ENCODE assay signal across 8 cellular contexts in genomic region chr11:66843776-66844495, GRCh38. TPM values are rescaled to one million over a fixed set of nuclear protein-coding genes. Genes with fewer than 3 reads are reported as not detected.
DNase-seq lines count a peak whose midpoint lies in the region; ATAC-seq and TF ChIP-seq lines count a peak whose summit lies in the region.

No MANE protein-coding gene starts in this region.

- no peak for TF ChIP-seq POLR2A in lower leg skin (IDR thresholded peaks at IDR 0.05)

- peak overlapping the region; percentile 97 for H3K27ac Mint-ChIP-seq in activated naive CD4-positive, alpha-beta T cell treated with anti-CD3 and anti-CD28 coated beads, Interleukin-2, amount 50 U/mL, for 24 hours
- peak overlapping the region; percentile 92 for H3K27ac Mint-ChIP-seq in type B pancreatic cell

- H3K9me3 Mint-ChIP-seq in activated naive CD4-positive, alpha-beta T cell treated with anti-CD3 and anti-CD28 coated beads, Interleukin-2, amount 50 U/mL, for 24 hours: no peaks in the 10 kb centered on the region
- H3K9me3 Mint-ChIP-seq in type B pancreatic cell: no peaks in the 10 kb centered on the region

- DNase-seq in activated naive CD4-positive, alpha-beta T cell (lab: John Stamatoyannopoulos, UW): no peak
- DNase-seq in lower leg skin (ENCODE audit: low spot score in 2 of 2): peak in 1 of 2 donors; percentile 88
- no peak for DNase-seq in type B pancreatic cell (ENCODE audit: extremely low spot score, unreplicated experiment)
- no peak for DNase-seq in CD1c-positive myeloid dendritic cell (ENCODE audit: extremely low spot score)

- H3K4me3 Mint-ChIP-seq in activated naive CD4-positive, alpha-beta T cell treated with anti-CD3 and anti-CD28 coated beads, Interleukin-2, amount 50 U/mL, for 24 hours: peak overlapping the region; percentile 98
- H3K4me3 Mint-ChIP-seq in type B pancreatic cell: peak overlapping the region; percentile 94

- TF ChIP-seq CTCF in lower leg skin (IDR thresholded peaks at IDR 0.05) (no peak), type B pancreatic cell (conservative IDR thresholded peaks at IDR 0.05) (no peak)

- H3K4me1 Mint-ChIP-seq in activated naive CD4-positive, alpha-beta T cell treated with anti-CD3 and anti-CD28 coated beads, Interleukin-2, amount 50 U/mL, for 24 hours: peaks cover 50% of the 10 kb centered on the region
- peaks cover 21% of the 10 kb centered on the region for H3K4me1 Mint-ChIP-seq in type B pancreatic cell (ENCODE audit: unreplicated experiment)

- no peaks in the 10 kb centered on the region for H3K27me3 Mint-ChIP-seq in activated naive CD4-positive, alpha-beta T cell treated with anti-CD3 and anti-CD28 coated beads, Interleukin-2, amount 50 U/mL, for 24 hours
- no peaks in the 10 kb centered on the region for H3K27me3 Mint-ChIP-seq in type B pancreatic cell

- H3K4me3 ChIP-seq in lower leg skin (ENCODE audit: low read depth, poor library complexity, severe bottlenecking): peak overlapping the region; percentile 92

- 16 to 20% methylated on average over 14 of the region's 16 CpGs for WGBS in lower leg skin, 2 donors

- H3K27ac ChIP-seq in angular gyrus (ENCODE audit: low read depth, low read length): peak overlapping the region; percentile 90

- ATAC-seq in GM19328 (IDR thresholded peaks at IDR 0.05; ENCODE audit: unreplicated experiment) (no peak), GM18519 (IDR thresholded peaks at IDR 0.05; ENCODE audit: low FRiP score, unreplicated experiment) (no peak)

- peaks cover 2% of the 10 kb centered on the region for H3K36me3 Mint-ChIP-seq in activated naive CD4-positive, alpha-beta T cell treated with anti-CD3 and anti-CD28 coated beads, Interleukin-2, amount 50 U/mL, for 24 hours
- H3K36me3 Mint-ChIP-seq in type B pancreatic cell: peaks cover 4% of the 10 kb centered on the region

- intact Hi-C loops in lower leg skin (cut with DNase I; ENCODE audit: low total_unique reads): no loop called here

RNA-seq across cellular contexts. Expression of gene RCE1, which starts 0.7 kb away (rescaled TPM):
- total RNA-seq in lower leg skin: 10 to 100 TPM; 23.8 to 32.8 (median 29.7) TPM
- total RNA-seq in type B pancreatic cell (ENCODE audit: low replicate concordance): 25.0 and 29.9 TPM in 2 replicates

RNA-seq across cellular contexts. Expression of gene LRFN4, which starts 12.9 kb away (rescaled TPM):
- total RNA-seq in lower leg skin: 10 to 100 TPM in 3 of 4 donors, 1 to 10 TPM in 1; 5.5 to 14.1 (median 10.3) TPM
- 10.1 and 28.5 TPM in 2 replicates for total RNA-seq in type B pancreatic cell (ENCODE audit: low replicate concordance)
